Comparison of ENCODE assay signal across 1 cellular context in the genomic region with DNA sequence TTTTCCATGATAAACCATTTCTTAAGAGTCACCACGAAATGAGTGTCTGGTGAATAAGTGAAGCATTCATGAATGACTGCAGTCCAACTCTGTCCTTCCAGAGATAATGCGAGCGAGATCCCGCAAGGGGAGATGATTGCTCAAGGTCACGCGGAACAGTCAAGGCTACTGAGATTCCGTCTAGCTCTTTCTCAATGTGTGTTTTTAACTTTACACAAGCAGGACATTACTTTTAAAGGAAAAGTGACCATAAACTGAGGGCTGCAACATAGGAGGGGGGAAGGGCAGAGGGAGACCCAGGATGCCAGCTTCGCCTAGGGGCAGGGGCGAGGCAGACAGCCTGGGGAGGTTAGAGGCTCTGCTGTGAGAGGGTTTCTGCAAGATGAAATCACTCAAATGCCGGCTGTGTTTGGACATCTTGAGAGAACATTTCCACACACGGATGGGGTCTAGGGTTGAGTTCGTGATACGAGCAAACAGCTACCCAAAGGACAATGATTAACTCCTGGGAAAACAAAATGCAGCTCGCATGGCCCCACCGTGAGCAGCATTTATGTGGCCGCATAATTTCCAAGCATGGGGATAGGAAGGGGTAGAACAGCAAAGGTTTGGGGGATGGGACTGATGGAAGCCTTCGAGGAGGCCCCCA.
TF ChIP-seq lines count a peak whose summit lies in the region.

No MANE protein-coding gene starts in this region.

TF ChIP-seq in liver, 16 proteins besides CTCF, POLR2A, EP300 and RAD21 (continued from another document):
- TF ChIP-seq REST (IDR thresholded peaks at IDR 0.05) = no peak
